12 cellular contexts compared by ENCODE assay signal in genomic region chr4:152510349-152511147, GRCh38. TPM values are rescaled to one million over a fixed set of nuclear protein-coding genes. Genes with fewer than 3 reads are reported as not detected.
DNase-seq lines count a peak whose midpoint lies in the region; ATAC-seq, FAIRE-seq and TF ChIP-seq lines count a peak whose summit lies in the region.
"Had no signal": no experiment of that assay in that cellular context is flagged by ENCODE, and none has a peak within 500 bp of the region (broad histone marks: within the 10 kb centered on the region; RNA-seq: fewer than 3 reads in every experiment).

No MANE protein-coding gene starts in this region.

- intact Hi-C loops in gastrocnemius medialis (cut with DNase I; ENCODE audit: low total_unique reads): no loop called here
- intact Hi-C loops in pancreas (cut with DNase I): no loop called here
- intact Hi-C loops in breast epithelium (cut with DNase I; ENCODE audit: low total_unique reads): no loop called here

- TF ChIP-seq POLR2A in gastrocnemius medialis (IDR thresholded peaks at IDR 0.05): no peak
- TF ChIP-seq POLR2A in breast epithelium (IDR thresholded peaks at IDR 0.05): no peak

- no peak for DNase-seq in stimulated activated naive CD8-positive, alpha-beta T cell treated with anti-CD3 and anti-CD28 coated beads, Interleukin-15, Interleukin-2, amounts not matched to agents 100 U/mL and 50 U/mL, for 24 hours
- DNase-seq in gastrocnemius medialis (no peak), pancreas (no peak), NCI-H1092 treated with DMSO at 0.1 percent for 48 hours (lab: John Stamatoyannopoulos, UW) (no peak), breast epithelium (ENCODE audit: low spot score in 2 of 2) (no peak)
- DNase-seq: stimulated activated CD8-positive, alpha-beta memory T cell treated with anti-CD3 and anti-CD28 coated beads, Interleukin-4, amount 100 ng/mL, for 48 hours had no signal

- no peak for FAIRE-seq in pancreas (lab: Jason Lieb, UNC)

- TF ChIP-seq CTCF in OCI-LY3 (IDR thresholded peaks at IDR 0.05; ENCODE audit: low read depth, low read length): no peak
- TF ChIP-seq CTCF in gastrocnemius medialis (IDR thresholded peaks at IDR 0.05 in 4 of 5, conservative IDR thresholded peaks at IDR 0.05 in 1 of 5): no peak
- no peak for TF ChIP-seq CTCF in pancreas (IDR thresholded peaks at IDR 0.05)
- TF ChIP-seq CTCF in breast epithelium (IDR thresholded peaks at IDR 0.05): no peak

- no peak for ATAC-seq in stimulated activated naive CD8-positive, alpha-beta T cell treated with anti-CD3 and anti-CD28 coated beads, Interleukin-15, Interleukin-2, amounts not matched to agents 100 U/mL and 50 U/mL, for 24 hours
- peak; percentile 43 for ATAC-seq in GM21786 (IDR thresholded peaks at IDR 0.05; ENCODE audit: unreplicated experiment)
- no peak for ATAC-seq in gastrocnemius medialis
- no peak for ATAC-seq in pancreas

- peak overlapping the region; percentile 68 for H3K4me2 ChIP-seq in OCI-LY3 (ENCODE audit: low read length)

- no peaks in the 10 kb centered on the region for H3K9me3 Mint-ChIP-seq in stimulated activated naive CD8-positive, alpha-beta T cell treated with anti-CD3 and anti-CD28 coated beads, Interleukin-15, Interleukin-2, amounts not matched to agents 100 ng/mL and 50 ng/mL, for 24 hours
- H3K9me3 Mint-ChIP-seq: T-helper 1 cell treated with Interleukin-12 subunit alpha and Interleukin-12 subunit beta and Interleukin-4 antibody, amounts not matched to agents 30 μg/mL and 1 μg/mL, for 36 hours had no signal

- H3K27me3 Mint-ChIP-seq in stimulated activated naive CD8-positive, alpha-beta T cell treated with anti-CD3 and anti-CD28 coated beads, Interleukin-15, Interleukin-2, amounts not matched to agents 100 ng/mL and 50 ng/mL, for 24 hours: no peaks in the 10 kb centered on the region

- H3K27me3 ChIP-seq in OCI-LY3 (ENCODE audit: low read depth, low read length) (no peaks in the 10 kb centered on the region), gastrocnemius medialis (no peaks in the 10 kb centered on the region), pancreas (no peaks in the 10 kb centered on the region), breast epithelium (no peaks in the 10 kb centered on the region)

- WGBS in pancreas, 2 donors: 93 to 94% methylated on average over 7 of the region's 7 CpGs

- H3K36me3 ChIP-seq in OCI-LY3 (replicated peaks; ENCODE audit: low read depth, low read length) (peaks cover 29% of the 10 kb centered on the region), gastrocnemius medialis (no peaks in the 10 kb centered on the region), pancreas (no peaks in the 10 kb centered on the region), breast epithelium (no peaks in the 10 kb centered on the region)

- peaks cover 71% of the 10 kb centered on the region for H4K20me1 ChIP-seq in OCI-LY3 (ENCODE audit: insufficient read depth, low read length)

- H3K27ac Mint-ChIP-seq in stimulated activated naive CD8-positive, alpha-beta T cell treated with anti-CD3 and anti-CD28 coated beads, Interleukin-15, Interleukin-2, amounts not matched to agents 100 ng/mL and 50 ng/mL, for 24 hours: peak overlapping the region; percentile 79
- H3K27ac Mint-ChIP-seq: T-helper 1 cell treated with Interleukin-12 subunit alpha and Interleukin-12 subunit beta and Interleukin-4 antibody, amounts not matched to agents 30 μg/mL and 1 μg/mL, for 36 hours had no signal

- peaks cover 13% of the 10 kb centered on the region for H3K36me3 Mint-ChIP-seq in stimulated activated naive CD8-positive, alpha-beta T cell treated with anti-CD3 and anti-CD28 coated beads, Interleukin-15, Interleukin-2, amounts not matched to agents 100 ng/mL and 50 ng/mL, for 24 hours (ENCODE audit: low read depth)

- in situ Hi-C loops in gastrocnemius medialis (cut with MboI; ENCODE audit: low sequenced_read_pairs in 4 of 4): no loop called here

- H3K4me1 Mint-ChIP-seq in stimulated activated naive CD8-positive, alpha-beta T cell treated with anti-CD3 and anti-CD28 coated beads, Interleukin-15, Interleukin-2, amounts not matched to agents 100 ng/mL and 50 ng/mL, for 24 hours (ENCODE audit: low read depth): peaks cover 59% of the 10 kb centered on the region

- no peak overlapping the region for H2AFZ ChIP-seq in OCI-LY3 (ENCODE audit: low read depth, low read length)

- peak overlapping the region; percentile 38 for H3K9ac ChIP-seq in OCI-LY3 (ENCODE audit: low read length)

- H3K4me3 Mint-ChIP-seq in stimulated activated naive CD8-positive, alpha-beta T cell treated with anti-CD3 and anti-CD28 coated beads, Interleukin-15, Interleukin-2, amounts not matched to agents 100 ng/mL and 50 ng/mL, for 24 hours: peak overlapping the region; percentile 59
- H3K4me3 Mint-ChIP-seq: T-helper 1 cell treated with Interleukin-12 subunit alpha and Interleukin-12 subunit beta and Interleukin-4 antibody, amounts not matched to agents 30 μg/mL and 1 μg/mL, for 36 hours had no signal

- H3K4me3 ChIP-seq in OCI-LY3 (ENCODE audit: low read length): peak overlapping the region; percentile 71
- no peak overlapping the region for H3K4me3 ChIP-seq in gastrocnemius medialis
- no peak overlapping the region for H3K4me3 ChIP-seq in pancreas
- H3K4me3 ChIP-seq in breast epithelium: no peak overlapping the region
- H3K4me3 ChIP-seq: skin epidermis had no signal

- no peaks in the 10 kb centered on the region for H3K9me3 ChIP-seq in OCI-LY3 (ENCODE audit: insufficient read depth, low read length)
- H3K9me3 ChIP-seq in gastrocnemius medialis: no peaks in the 10 kb centered on the region
- no peaks in the 10 kb centered on the region for H3K9me3 ChIP-seq in pancreas
- no peaks in the 10 kb centered on the region for H3K9me3 ChIP-seq in breast epithelium

- peaks cover 98% of the 10 kb centered on the region for H3K79me2 ChIP-seq in OCI-LY3 (ENCODE audit: low read length)

- H3K4me1 ChIP-seq in OCI-LY3 (ENCODE audit: low read length) (peaks cover 61% of the 10 kb centered on the region), gastrocnemius medialis (no peaks in the 10 kb centered on the region), pancreas (no peaks in the 10 kb centered on the region), breast epithelium (no peaks in the 10 kb centered on the region)

- H3K27ac ChIP-seq in OCI-LY3 (ENCODE audit: low read length): peak overlapping the region; percentile 5; the same call in 1 of the 2 replicates
- no peak overlapping the region for H3K27ac ChIP-seq in gastrocnemius medialis
- no peak overlapping the region for H3K27ac ChIP-seq in pancreas
- no peak overlapping the region for H3K27ac ChIP-seq in breast epithelium
- H3K27ac ChIP-seq: epithelial cell of prostate had no signal

RNA-seq across cellular contexts. Expression of gene FBXW7, which starts 25.3 kb away (rescaled TPM):
- total RNA-seq in gastrocnemius medialis (10 to 100 TPM; 23.5 to 40.8 (median 28.8) TPM), pancreas (10 to 100 TPM; 11.8 to 30.1 (median 20.5) TPM), breast epithelium (100 to 1,000 TPM in 2 of 3 donors, 10 to 100 TPM in 1; 55.7 to 247 (median 117) TPM)
- 10 to 100 TPM; 10.1 to 18.1 TPM for polyA plus RNA-seq in pancreas
